In genomic region chr19:12666305-12667048, GRCh38 we compare ENCODE assay signal across 8 cellular contexts. TPM values are rescaled to one million over a fixed set of nuclear protein-coding genes. Genes with fewer than 3 reads are reported as not detected.
DNase-seq lines count a peak whose midpoint lies in the region; ATAC-seq and TF ChIP-seq lines count a peak whose summit lies in the region.

Gene MAN2B1 (minus strand): TSS chr19:12666742. CDS start chr19:12666701, 41 bp downstream.
A gene with protein sequence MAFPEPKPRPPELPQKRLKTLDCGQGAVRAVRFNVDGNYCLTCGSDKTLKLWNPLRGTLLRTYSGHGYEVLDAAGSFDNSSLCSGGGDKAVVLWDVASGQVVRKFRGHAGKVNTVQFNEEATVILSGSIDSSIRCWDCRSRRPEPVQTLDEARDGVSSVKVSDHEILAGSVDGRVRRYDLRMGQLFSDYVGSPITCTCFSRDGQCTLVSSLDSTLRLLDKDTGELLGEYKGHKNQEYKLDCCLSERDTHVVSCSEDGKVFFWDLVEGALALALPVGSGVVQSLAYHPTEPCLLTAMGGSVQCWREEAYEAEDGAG (plus strand): TSS chr19:12666807. CDS start chr19:12669791, 2,984 bp downstream.

- H3K4me3 Mint-ChIP-seq in activated CD4-positive, alpha-beta T cell treated with anti-CD3 and anti-CD28 coated beads, Interleukin-2, amount 10 ng/mL, durations not matched to agents 24 days and 14 days = peak within 1 kb of the TSS; percentile 92

- no peaks in the 10 kb centered on the region for H3K27me3 Mint-ChIP-seq in activated CD4-positive, alpha-beta T cell treated with anti-CD3 and anti-CD28 coated beads, Interleukin-2, amount 10 ng/mL, durations not matched to agents 24 days and 14 days

- peak; percentile 95 for DNase-seq in GM13976 (ENCODE audit: low spot score)
- DNase-seq in NCI-H524 treated with DMSO at 0.1 percent for 48 hours (lab: John Stamatoyannopoulos, UW) = peak; percentile 48
- DNase-seq in activated CD4-positive, alpha-beta T cell treated with anti-CD3 and anti-CD28 coated beads, Interleukin-2, amount 10 ng/mL, durations not matched to agents 24 days and 14 days = peak; percentile 95
- peak; percentile 81 for DNase-seq in colonic mucosa
- DNase-seq in left lobe of liver (ENCODE audit: low spot score) = peak; percentile 79
- DNase-seq in stimulated activated CD4-positive, alpha-beta T cell treated with anti-CD3 and anti-CD28 coated beads, Interleukin-2, amount 100 ng/mL, for 4 hours (ENCODE audit: low read depth) = peak; percentile 72

- in situ Hi-C loops in GM13976 (cut with MboI; ENCODE audit: low sequenced_read_pairs, unreplicated experiment) = no loop called here

- H3K4me3 ChIP-seq in colonic mucosa = peak within 1 kb of the TSS; percentile 97

- no peak for TF ChIP-seq CTCF in GM13976 (IDR thresholded peaks at IDR 0.05; ENCODE audit: borderline replicate concordance, control extremely low read depth, extremely low read depth, insufficient read depth, missing control alignments)
- no peak for TF ChIP-seq CTCF in colonic mucosa (IDR thresholded peaks at IDR 0.05)

- peaks cover 16% of the 10 kb centered on the region for H3K4me1 ChIP-seq in colonic mucosa

- no peaks in the 10 kb centered on the region for H3K36me3 ChIP-seq in colonic mucosa

- no peaks in the 10 kb centered on the region for H3K27me3 ChIP-seq in colonic mucosa

- peak within 1 kb of the TSS; percentile 90 to 96 for H3K9ac ChIP-seq in colonic mucosa (ENCODE audit: low read depth in 2 of 2, low read length in 2 of 2)

- peaks cover 41% of the 10 kb centered on the region for H3K4me1 Mint-ChIP-seq in activated CD4-positive, alpha-beta T cell treated with anti-CD3 and anti-CD28 coated beads, Interleukin-2, amount 10 ng/mL, durations not matched to agents 24 days and 14 days

- H3K36me3 Mint-ChIP-seq in activated CD4-positive, alpha-beta T cell treated with anti-CD3 and anti-CD28 coated beads, Interleukin-2, amount 10 ng/mL, durations not matched to agents 24 days and 14 days (ENCODE audit: low read depth) = peaks cover 38% of the 10 kb centered on the region

- no peaks in the 10 kb centered on the region for H3K9me3 Mint-ChIP-seq in activated CD4-positive, alpha-beta T cell treated with anti-CD3 and anti-CD28 coated beads, Interleukin-2, amount 10 ng/mL, durations not matched to agents 24 days and 14 days

- peak within 1 kb of the TSS; percentile 98 for H3K27ac Mint-ChIP-seq in activated CD4-positive, alpha-beta T cell treated with anti-CD3 and anti-CD28 coated beads, Interleukin-2, amount 10 ng/mL, durations not matched to agents 24 days and 14 days

- intact Hi-C loops in activated CD4-positive, alpha-beta T cell treated with anti-CD3 and anti-CD28 coated beads, Interleukin-2, amount 10 ng/mL, durations not matched to agents 24 days and 14 days (cut with micrococcal nuclease) = loop anchor here (1.0 to 2.0 kb wide), 2 partner anchors 26 to 56 kb away; partner anchors contain the start of genes ZNF490 and ZNF791
- intact Hi-C loops in colonic mucosa (cut with DNase I) = loop anchor here (5.0 kb wide), 1 partner anchor 104 kb away; no protein-coding TSS in a partner anchor

- peak within 1 kb of the TSS; percentile 71 for H3K27ac ChIP-seq in colonic mucosa

- H3K9me3 ChIP-seq in colonic mucosa = no peaks in the 10 kb centered on the region

- ATAC-seq in HG03066 (IDR thresholded peaks at IDR 0.05; ENCODE audit: low read depth, unreplicated experiment) = peak; percentile 43
- peak; percentile 82 for ATAC-seq in left lobe of liver
- ATAC-seq in HG03521 (IDR thresholded peaks at IDR 0.05; ENCODE audit: unreplicated experiment) = no peak

RNA-seq across cellular contexts. Expression of gene MAN2B1, which starts in this region (rescaled TPM):
- 118 and 136 TPM in 2 replicates for total RNA-seq in activated CD4-positive, alpha-beta T cell treated with anti-CD3 and anti-CD28 coated beads, Interleukin-2, amount 10 ng/mL, durations not matched to agents 24 days and 14 days
- 10 to 100 TPM; 51.7 to 67.4 TPM for total RNA-seq in colonic mucosa
- total RNA-seq in left lobe of liver = 54.8 TPM

RNA-seq across cellular contexts. Expression of the second gene that starts in this region (rescaled TPM):
- 21.7 and 27.1 TPM in 2 replicates for total RNA-seq in activated CD4-positive, alpha-beta T cell treated with anti-CD3 and anti-CD28 coated beads, Interleukin-2, amount 10 ng/mL, durations not matched to agents 24 days and 14 days
- total RNA-seq in colonic mucosa (10 to 100 TPM in 1 of 2 donors, 1 to 10 TPM in 1; 7.3 to 17.9 TPM), left lobe of liver (3.8 TPM)
